33 cellular contexts compared by ENCODE assay signal in genomic region chr7:2275101-2275500, GRCh38.
"Had no signal": no experiment of that assay in that cellular context is flagged by ENCODE, and none has a peak within 500 bp of the region (broad histone marks: within the 10 kb centered on the region; RNA-seq: fewer than 3 reads in every experiment).

No MANE protein-coding gene starts in this region.

- H3K4me3 ChIP-seq: adrenal gland, body of pancreas, cardiac muscle cell, colonic mucosa, dorsolateral prefrontal cortex had no signal

- H3K27ac Mint-ChIP-seq: activated CD4-positive, alpha-beta memory T cell treated with anti-CD3 and anti-CD28 coated beads for 36 hours; activated CD4-positive, alpha-beta T cell treated with anti-CD3 and anti-CD28 coated beads for 36 hours; activated CD4-positive, alpha-beta T cell treated with anti-CD3 and anti-CD28 coated beads, Interleukin-2, amount 10 ng/mL, durations not matched to agents 24 days and 14 days; activated CD8-positive, alpha-beta memory T cell treated with anti-CD3 and anti-CD28 coated beads, Interleukin-2, amount 10 ng/mL, durations not matched to agents 7 days and 5 days; activated CD8-positive, alpha-beta T cell treated with anti-CD3 and anti-CD28 coated beads, Interleukin-2, amount 10 ng/mL, durations not matched to agents 7 days and 5 days; activated naive CD4-positive, alpha-beta T cell treated with anti-CD3 and anti-CD28 coated beads for 36 hours; activated naive CD4-positive, alpha-beta T cell treated with anti-CD3 and anti-CD28 coated beads, Interleukin-2, amount 50 U/mL, for 24 hours; activated naive CD8-positive, alpha-beta T cell treated with anti-CD3 and anti-CD28 coated beads for 36 hours; activated naive CD8-positive, alpha-beta T cell treated with anti-CD3 and anti-CD28 coated beads, Interleukin-2, amount 50 U/mL, for 24 hours; activated T-helper 1 cell treated with anti-CD3 and anti-CD28 coated beads, Interleukin-12 subunit alpha, Interleukin-12 subunit beta, Interleukin-2, Interleukin-4 antibody, amounts not matched to agents 30 ng/mL and 10 ng/mL and 1 ng/mL, durations not matched to agents 14 hours and 24 hours and 36 hours; activated T-helper 2 cell treated with anti-CD3 and anti-CD28 coated beads, Interferon-gamma antibody, Interleukin-2, Interleukin-4, amounts not matched to agents 10 μg/mL and 5 μg/mL and 100 μg/mL, durations not matched to agents 14 hours and 24 hours and 36 hours; endodermal cell had no signal

- H3K36me3 Mint-ChIP-seq: activated CD8-positive, alpha-beta memory T cell treated with anti-CD3 and anti-CD28 coated beads, Interleukin-2, amount 10 ng/mL, durations not matched to agents 7 days and 5 days had no signal

- H3K27me3 ChIP-seq: adrenal gland, body of pancreas, cardiac muscle cell, colonic mucosa, dorsolateral prefrontal cortex had no signal

- H3K36me3 ChIP-seq: cardiac muscle cell, colonic mucosa had no signal

- H3K27me3 Mint-ChIP-seq: activated CD4-positive, alpha-beta memory T cell treated with anti-CD3 and anti-CD28 coated beads for 36 hours; activated CD4-positive, alpha-beta T cell treated with anti-CD3 and anti-CD28 coated beads for 36 hours; activated CD4-positive, alpha-beta T cell treated with anti-CD3 and anti-CD28 coated beads, Interleukin-2, amount 10 ng/mL, durations not matched to agents 24 days and 14 days; activated CD8-positive, alpha-beta memory T cell treated with anti-CD3 and anti-CD28 coated beads, Interleukin-2, amount 10 ng/mL, durations not matched to agents 7 days and 5 days; activated naive CD4-positive, alpha-beta T cell treated with anti-CD3 and anti-CD28 coated beads, Interleukin-2, amount 50 U/mL, for 24 hours; activated naive CD8-positive, alpha-beta T cell treated with anti-CD3 and anti-CD28 coated beads for 36 hours; activated naive CD8-positive, alpha-beta T cell treated with anti-CD3 and anti-CD28 coated beads, Interleukin-2, amount 50 U/mL, for 24 hours had no signal

- DNase-seq: activated CD4-positive, alpha-beta memory T cell treated with anti-CD3 and anti-CD28 coated beads for 36 hours; activated CD4-positive, alpha-beta T cell treated with anti-CD3 and anti-CD28 coated beads for 36 hours; activated CD4-positive, alpha-beta T cell treated with anti-CD3 and anti-CD28 coated beads, Interleukin-2, amount 10 ng/mL, durations not matched to agents 24 days and 14 days; activated CD4-positive, CD25-positive, alpha-beta regulatory T cell; activated CD4-positive, CD25-positive, alpha-beta regulatory T cell treated with anti-CD3 and anti-CD28 coated beads, Interleukin-2, amount 50 U/mL, for 72 hours; activated CD8-positive, alpha-beta memory T cell treated with anti-CD3 and anti-CD28 coated beads, Interleukin-2, amount 10 ng/mL, durations not matched to agents 7 days and 5 days; activated CD8-positive, alpha-beta memory T cell treated with anti-CD3 and anti-CD28 coated beads, Interleukin-2, amount 50 U/mL, for 4 hours; activated CD8-positive, alpha-beta T cell treated with anti-CD3 and anti-CD28 coated beads, Interleukin-2, amount 10 ng/mL, durations not matched to agents 7 days and 5 days; activated effector memory CD4-positive, alpha-beta T cell treated with anti-CD3 and anti-CD28 coated beads, Interleukin-2, amount 50 U/mL, for 16 hours; activated naive CD4-positive, alpha-beta T cell treated with anti-CD3 and anti-CD28 coated beads for 36 hours; activated naive CD8-positive, alpha-beta T cell treated with anti-CD3 and anti-CD28 coated beads for 36 hours; activated naive CD8-positive, alpha-beta T cell treated with anti-CD3 and anti-CD28 coated beads, Interleukin-2, amount 50 U/mL, for 24 hours; activated T-cell treated with anti-CD3 and anti-CD28 coated beads, Interleukin-2, amount 50 U/mL, for 1 hour; activated T-cell treated with anti-CD3 and anti-CD28 coated beads, Interleukin-2, amount 50 U/mL, for 48 hours; adrenal gland; amygdala; aorta; body of pancreas; central memory CD4-positive, alpha-beta T cell; cerebellar nuclear complex; colonic mucosa; dorsolateral prefrontal cortex; effector memory CD4-positive, alpha-beta T cell; endodermal cell; foreskin fibroblast; head of caudate nucleus; T-helper 2 cell had no signal

- H3K9me3 Mint-ChIP-seq: activated CD4-positive, alpha-beta memory T cell treated with anti-CD3 and anti-CD28 coated beads for 36 hours; activated CD4-positive, alpha-beta T cell treated with anti-CD3 and anti-CD28 coated beads, Interleukin-2, amount 10 ng/mL, durations not matched to agents 24 days and 14 days; activated naive CD4-positive, alpha-beta T cell treated with anti-CD3 and anti-CD28 coated beads for 36 hours; activated naive CD4-positive, alpha-beta T cell treated with anti-CD3 and anti-CD28 coated beads, Interleukin-2, amount 50 U/mL, for 24 hours; activated naive CD8-positive, alpha-beta T cell treated with anti-CD3 and anti-CD28 coated beads for 36 hours; activated naive CD8-positive, alpha-beta T cell treated with anti-CD3 and anti-CD28 coated beads, Interleukin-2, amount 50 U/mL, for 24 hours; activated T-helper 1 cell treated with anti-CD3 and anti-CD28 coated beads, Interleukin-12 subunit alpha, Interleukin-12 subunit beta, Interleukin-2, Interleukin-4 antibody, amounts not matched to agents 30 ng/mL and 10 ng/mL and 1 ng/mL, durations not matched to agents 14 hours and 24 hours and 36 hours; activated T-helper 2 cell treated with anti-CD3 and anti-CD28 coated beads, Interferon-gamma antibody, Interleukin-2, Interleukin-4, amounts not matched to agents 10 μg/mL and 5 μg/mL and 100 μg/mL, durations not matched to agents 14 hours and 24 hours and 36 hours; endodermal cell had no signal

- ATAC-seq: activated CD4-positive, alpha-beta T cell treated with anti-CD3 and anti-CD28 coated beads for 36 hours; activated CD8-positive, alpha-beta memory T cell treated with anti-CD3 and anti-CD28 coated beads, Interleukin-2, amount 10 ng/mL, durations not matched to agents 7 days and 5 days; activated CD8-positive, alpha-beta T cell treated with anti-CD3 and anti-CD28 coated beads, Interleukin-2, amount 10 ng/mL, durations not matched to agents 7 days and 5 days; activated naive CD8-positive, alpha-beta T cell treated with anti-CD3 and anti-CD28 coated beads, Interleukin-2, amount 50 U/mL, for 24 hours; body of pancreas; esophagus mucosa had no signal

- FAIRE-seq: frontal cortex had no signal

- H3K4me1 Mint-ChIP-seq: activated CD8-positive, alpha-beta memory T cell treated with anti-CD3 and anti-CD28 coated beads, Interleukin-2, amount 10 ng/mL, durations not matched to agents 7 days and 5 days had no signal

- H3K4me3 Mint-ChIP-seq: activated CD4-positive, alpha-beta memory T cell treated with anti-CD3 and anti-CD28 coated beads for 36 hours; activated CD4-positive, alpha-beta T cell treated with anti-CD3 and anti-CD28 coated beads for 36 hours; activated CD4-positive, alpha-beta T cell treated with anti-CD3 and anti-CD28 coated beads, Interleukin-2, amount 10 ng/mL, durations not matched to agents 24 days and 14 days; activated CD8-positive, alpha-beta memory T cell treated with anti-CD3 and anti-CD28 coated beads, Interleukin-2, amount 10 ng/mL, durations not matched to agents 7 days and 5 days; activated CD8-positive, alpha-beta T cell treated with anti-CD3 and anti-CD28 coated beads, Interleukin-2, amount 10 ng/mL, durations not matched to agents 7 days and 5 days; activated naive CD4-positive, alpha-beta T cell treated with anti-CD3 and anti-CD28 coated beads for 36 hours; activated naive CD4-positive, alpha-beta T cell treated with anti-CD3 and anti-CD28 coated beads, Interleukin-2, amount 50 U/mL, for 24 hours; activated naive CD8-positive, alpha-beta T cell treated with anti-CD3 and anti-CD28 coated beads for 36 hours; activated naive CD8-positive, alpha-beta T cell treated with anti-CD3 and anti-CD28 coated beads, Interleukin-2, amount 50 U/mL, for 24 hours; activated T-helper 1 cell treated with anti-CD3 and anti-CD28 coated beads, Interleukin-12 subunit alpha, Interleukin-12 subunit beta, Interleukin-2, Interleukin-4 antibody, amounts not matched to agents 30 ng/mL and 10 ng/mL and 1 ng/mL, durations not matched to agents 14 hours and 24 hours and 36 hours; endodermal cell had no signal
